Comparison of ENCODE assay signal across 20 cellular contexts in genomic region chr13:105894711-105895110, GRCh38.
"Had no signal": no experiment of that assay in that cellular context is flagged by ENCODE, and none has a peak within 500 bp of the region (broad histone marks: within the 10 kb centered on the region; RNA-seq: fewer than 3 reads in every experiment).

No MANE protein-coding gene starts in this region.

- H3K27ac ChIP-seq: gastroesophageal sphincter, heart left ventricle, neural progenitor cell, ovary, sigmoid colon, spleen, thoracic aorta, upper lobe of left lung had no signal

- ATAC-seq: activated CD8-positive, alpha-beta T cell treated with anti-CD3 and anti-CD28 coated beads for 36 hours; activated T-cell treated with anti-CD3 and anti-CD28 coated beads, Interleukin-2, amount 50 U/mL, for 4 hours; gastroesophageal sphincter; heart left ventricle; left lobe of liver; stimulated activated memory B cell treated with anti-CD40 and anti-IgM and Interleukin-4, amounts not matched to agents 10 μg/mL and 1 μg/mL and 100 μg/mL, for 72 hours; WTC11 had no signal

- H3K4me3 ChIP-seq: gastroesophageal sphincter, heart left ventricle, neural progenitor cell, ovary, sigmoid colon, spleen, thoracic aorta, upper lobe of left lung had no signal

- H3K9me3 ChIP-seq: heart left ventricle, ovary, thoracic aorta, upper lobe of left lung had no signal

- H3K4me2 ChIP-seq: neural progenitor cell had no signal

- H3K4me1 ChIP-seq: gastroesophageal sphincter, heart left ventricle, neural progenitor cell, sigmoid colon, spleen, upper lobe of left lung had no signal

- H2AFZ ChIP-seq: neural progenitor cell had no signal

- H3K9ac ChIP-seq: neural progenitor cell had no signal

- H3K27me3 ChIP-seq: gastroesophageal sphincter, heart left ventricle, neural progenitor cell, ovary, sigmoid colon, spleen, upper lobe of left lung had no signal

- DNase-seq: activated CD4-positive, alpha-beta T cell treated with anti-CD3 and anti-CD28 coated beads for 4 hours; activated CD8-positive, alpha-beta T cell treated with anti-CD3 and anti-CD28 coated beads for 36 hours; activated naive CD4-positive, alpha-beta T cell treated with anti-CD3 and anti-CD28 coated beads for 36 hours; activated T-cell treated with anti-CD3 and anti-CD28 coated beads, Interleukin-2, amount 50 U/mL, for 4 hours; cerebellar nuclear complex; effector CD4-positive, alpha-beta T cell; heart left ventricle; kidney; naive B cell; ovary; sigmoid colon; spleen; stimulated activated CD4-positive, alpha-beta T cell treated with anti-CD3 and anti-CD28 coated beads, Interleukin-4, amount 100 ng/mL, for 4 hours; upper lobe of left lung had no signal

- H3K36me3 ChIP-seq: gastroesophageal sphincter, heart left ventricle, neural progenitor cell, ovary, sigmoid colon, spleen, thoracic aorta, upper lobe of left lung had no signal
